In the genomic region with DNA sequence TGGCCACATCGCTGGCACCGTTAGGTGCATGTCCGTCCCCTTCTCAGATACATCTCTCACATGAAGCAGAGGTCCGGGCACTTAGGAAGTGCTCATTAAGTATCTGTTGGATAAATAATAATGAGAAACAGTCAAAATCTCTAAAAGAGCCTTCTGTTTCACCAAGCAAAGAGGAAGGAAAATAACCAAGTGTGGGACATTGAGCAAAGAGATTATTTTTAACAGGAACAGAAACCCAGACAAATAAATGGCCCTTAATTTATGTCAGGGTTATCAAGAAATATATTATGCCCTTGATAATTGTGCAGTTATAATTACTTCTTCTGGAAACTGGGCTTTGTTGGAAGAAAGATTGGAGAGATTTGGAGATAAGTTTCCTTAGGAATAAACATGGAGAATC, we compare ENCODE assay signal across 19 cellular contexts.
"Had no signal": no experiment of that assay in that cellular context is flagged by ENCODE, and none has a peak within 500 bp of the region (broad histone marks: within the 10 kb centered on the region; RNA-seq: fewer than 3 reads in every experiment).

No MANE protein-coding gene starts in this region.

- DNase-seq: activated CD4-positive, alpha-beta T cell treated with anti-CD3 and anti-CD28 coated beads, Interleukin-2, amount 50 U/mL, for 4 hours; activated CD4-positive, CD25-positive, alpha-beta regulatory T cell treated with anti-CD3 and anti-CD28 coated beads, Interleukin-2, amount 50 U/mL, for 72 hours; activated CD8-positive, alpha-beta memory T cell treated with anti-CD3 and anti-CD28 coated beads for 24 hours; activated CD8-positive, alpha-beta memory T cell treated with anti-CD3 and anti-CD28 coated beads, Interleukin-2, amount 50 U/mL, for 4 hours; activated naive CD4-positive, alpha-beta T cell treated with Interleukin-2 at 50 U/mL for 16 hours; activated naive CD8-positive, alpha-beta T cell treated with anti-CD3 and anti-CD28 coated beads for 36 hours; activated T-cell treated with anti-CD3 and anti-CD28 coated beads, Interleukin-2, amount 50 U/mL, for 24 hours; central memory CD4-positive, alpha-beta T cell; effector memory CD4-positive, alpha-beta T cell; glutamatergic neuron; left ventricle myocardium inferior; stimulated activated CD4-positive, alpha-beta T cell treated with anti-CD3 and anti-CD28 coated beads, Interleukin-15, amount 100 ng/mL, for 24 hours; stimulated activated naive B cell treated with anti-CD40 and anti-IgM and Interleukin-4, amounts not matched to agents 10 μg/mL and 1 μg/mL and 100 μg/mL, for 72 hours; upper lobe of left lung; WERI-Rb-1 had no signal

- H3K4me3 ChIP-seq: left ventricle myocardium inferior, sigmoid colon, smooth muscle cell, thoracic aorta, upper lobe of left lung had no signal

- ATAC-seq: stimulated activated naive B cell treated with anti-CD40 and anti-IgM and Interleukin-4, amounts not matched to agents 10 μg/mL and 1 μg/mL and 100 μg/mL, for 72 hours had no signal

- H3K27ac ChIP-seq: parathyroid adenoma, thoracic aorta, upper lobe of left lung, WERI-Rb-1 had no signal

- H3K4me1 ChIP-seq: parathyroid adenoma had no signal

- H3K36me3 ChIP-seq: left ventricle myocardium inferior, sigmoid colon, thoracic aorta, upper lobe of left lung, WERI-Rb-1 had no signal

- H3K27me3 ChIP-seq: sigmoid colon, upper lobe of left lung had no signal

- H3K9me3 ChIP-seq: left ventricle myocardium inferior, sigmoid colon, thoracic aorta, upper lobe of left lung had no signal
